ENCODE assay signal across 31 cellular contexts in genomic region chrX:125172531-125172930, GRCh38.
"Had no signal": no experiment of that assay in that cellular context is flagged by ENCODE, and none has a peak within 500 bp of the region (broad histone marks: within the 10 kb centered on the region; RNA-seq: fewer than 3 reads in every experiment).

No MANE protein-coding gene starts in this region.

- H3K4me2 ChIP-seq: smooth muscle cell had no signal

- H2AFZ ChIP-seq: parathyroid adenoma had no signal

- H3K4me3 ChIP-seq: psoas muscle, skin epidermis, smooth muscle cell, spleen, stomach, suprapubic skin, testis, tibial artery, transverse colon, upper lobe of right lung, uterus had no signal

- H3K4me1 Mint-ChIP-seq: naive B cell; naive thymus-derived CD8-positive, alpha-beta T cell; nephron progenitor cell; stimulated activated effector memory CD8-positive, alpha-beta T cell treated with anti-CD3 and anti-CD28 coated beads, Interleukin-12 subunit alpha, Interleukin-12 subunit beta, amount 100 ng/mL, for 72 hours; stimulated activated naive B cell treated with anti-CD40 and anti-IgM and Interleukin-4, amounts not matched to agents 10 μg/mL and 1 μg/mL and 100 μg/mL, for 72 hours had no signal

- H3K36me3 Mint-ChIP-seq: naive B cell; naive thymus-derived CD8-positive, alpha-beta T cell; natural killer cell treated with Interleukin-12 subunit alpha and Interleukin-12 subunit beta and Interleukin-15 and Interleukin-18, amount 100 ng/mL, for 72 hours; stimulated activated effector memory CD8-positive, alpha-beta T cell treated with anti-CD3 and anti-CD28 coated beads, Interleukin-12 subunit alpha, Interleukin-12 subunit beta, amount 100 ng/mL, for 72 hours; stimulated activated naive B cell treated with anti-CD40 and anti-IgM and Interleukin-4, amounts not matched to agents 10 μg/mL and 1 μg/mL and 100 μg/mL, for 72 hours; type B pancreatic cell had no signal

- H3K4me3 Mint-ChIP-seq: naive B cell; naive thymus-derived CD8-positive, alpha-beta T cell; natural killer cell treated with Interleukin-12 subunit alpha and Interleukin-12 subunit beta and Interleukin-15 and Interleukin-18, amount 100 ng/mL, for 72 hours; nephron progenitor cell; neural crest cell; stimulated activated effector memory CD8-positive, alpha-beta T cell treated with anti-CD3 and anti-CD28 coated beads, Interleukin-12 subunit alpha, Interleukin-12 subunit beta, amount 100 ng/mL, for 72 hours; stimulated activated naive B cell treated with anti-CD40 and anti-IgM and Interleukin-4, amounts not matched to agents 10 μg/mL and 1 μg/mL and 100 μg/mL, for 72 hours; stimulated activated naive CD8-positive, alpha-beta T cell treated with anti-CD3 and anti-CD28 coated beads, Interleukin-15, Interleukin-2, amounts not matched to agents 100 ng/mL and 50 ng/mL, for 24 hours; type B pancreatic cell had no signal

- H3K4me1 ChIP-seq: parathyroid adenoma, psoas muscle, spleen, stomach, suprapubic skin, testis, tibial artery, transverse colon, upper lobe of right lung, uterus had no signal

- H3K27me3 ChIP-seq: neutrophil, spleen, stomach, suprapubic skin, testis, tibial artery, transverse colon, upper lobe of right lung, uterus had no signal

- H3K27me3 Mint-ChIP-seq: naive B cell; naive thymus-derived CD8-positive, alpha-beta T cell; progenitor cell of endocrine pancreas; stimulated activated naive B cell treated with anti-CD40 and anti-IgM and Interleukin-4, amounts not matched to agents 10 μg/mL and 1 μg/mL and 100 μg/mL, for 72 hours; stimulated activated naive CD8-positive, alpha-beta T cell treated with anti-CD3 and anti-CD28 coated beads, Interleukin-15, Interleukin-2, amounts not matched to agents 100 ng/mL and 50 ng/mL, for 24 hours; type B pancreatic cell had no signal

- H3K27ac Mint-ChIP-seq: naive B cell; naive thymus-derived CD8-positive, alpha-beta T cell; natural killer cell treated with Interleukin-12 subunit alpha and Interleukin-12 subunit beta and Interleukin-15 and Interleukin-18, amount 100 ng/mL, for 72 hours; nephron progenitor cell; progenitor cell of endocrine pancreas; stimulated activated effector memory CD8-positive, alpha-beta T cell treated with anti-CD3 and anti-CD28 coated beads, Interleukin-12 subunit alpha, Interleukin-12 subunit beta, amount 100 ng/mL, for 72 hours; stimulated activated naive B cell treated with anti-CD40 and anti-IgM and Interleukin-4, amounts not matched to agents 10 μg/mL and 1 μg/mL and 100 μg/mL, for 72 hours; stimulated activated naive CD8-positive, alpha-beta T cell treated with anti-CD3 and anti-CD28 coated beads, Interleukin-15, Interleukin-2, amounts not matched to agents 100 ng/mL and 50 ng/mL, for 24 hours; type B pancreatic cell had no signal

- H3K9me3 ChIP-seq: neutrophil, psoas muscle, spleen, stomach, suprapubic skin, testis, tibial artery, transverse colon, upper lobe of right lung, uterus had no signal

- H3K9me3 Mint-ChIP-seq: naive thymus-derived CD8-positive, alpha-beta T cell; natural killer cell treated with Interleukin-12 subunit alpha and Interleukin-12 subunit beta and Interleukin-15 and Interleukin-18, amount 100 ng/mL, for 72 hours; nephron progenitor cell; neural crest cell; stimulated activated effector memory CD8-positive, alpha-beta T cell treated with anti-CD3 and anti-CD28 coated beads, Interleukin-12 subunit alpha, Interleukin-12 subunit beta, amount 100 ng/mL, for 72 hours; stimulated activated naive CD8-positive, alpha-beta T cell treated with anti-CD3 and anti-CD28 coated beads, Interleukin-15, Interleukin-2, amounts not matched to agents 100 ng/mL and 50 ng/mL, for 24 hours; type B pancreatic cell had no signal

- H3K27ac ChIP-seq: neutrophil, parathyroid adenoma, psoas muscle, skin epidermis, spleen, stomach, suprapubic skin, testis, tibial artery, transverse colon, upper lobe of right lung, uterus had no signal

- DNase-seq: naive B cell; naive thymus-derived CD8-positive, alpha-beta T cell; nephron progenitor cell; nucleus accumbens; posterior cingulate gyrus; psoas muscle; right cardiac atrium; spleen; stimulated activated CD4-positive, alpha-beta T cell treated with anti-CD3 and anti-CD28 coated beads, Interleukin-12 subunit alpha, Interleukin-12 subunit beta, amount 100 ng/mL, for 4 hours; stimulated activated CD4-positive, alpha-beta T cell treated with anti-CD3 and anti-CD28 coated beads, Interleukin-1b, Interleukin-23, amount 100 ng/mL, for 48 hours; stimulated activated CD4-positive, alpha-beta T cell treated with anti-CD3 and anti-CD28 coated beads, Interleukin-4, amount 100 ng/mL, for 24 hours; stimulated activated naive B cell treated with anti-CD40 and anti-IgM and Interleukin-4, amounts not matched to agents 10 μg/mL and 1 μg/mL and 100 μg/mL, for 72 hours; stimulated activated naive CD4-positive, alpha-beta T cell treated with Interleukin-2 at 50 U/mL for 16 hours; stomach; testis; tibial artery; transverse colon; upper lobe of right lung; uterus had no signal

- H3K36me3 ChIP-seq: neutrophil, spleen, stomach, suprapubic skin, tibial artery, transverse colon, upper lobe of right lung, uterus had no signal

- H3K79me2 ChIP-seq: parathyroid adenoma had no signal

- ATAC-seq: naive thymus-derived CD8-positive, alpha-beta T cell; natural killer cell treated with Interleukin-12 subunit alpha and Interleukin-12 subunit beta and Interleukin-15 and Interleukin-18, amount 100 ng/mL, for 72 hours; psoas muscle; right cardiac atrium; sciatic nerve; stimulated activated effector memory CD8-positive, alpha-beta T cell treated with anti-CD3 and anti-CD28 coated beads, Interleukin-12 subunit alpha, Interleukin-12 subunit beta, amount 100 ng/mL, for 72 hours; stimulated activated naive B cell treated with anti-CD40 and anti-IgM and Interleukin-4, amounts not matched to agents 10 μg/mL and 1 μg/mL and 100 μg/mL, for 72 hours; upper lobe of right lung had no signal

- H3K9ac ChIP-seq: parathyroid adenoma had no signal
